ENCODE assay signal across 9 cellular contexts in genomic region chr22:29524440-29525191, GRCh38. TPM values are rescaled to one million over a fixed set of nuclear protein-coding genes. Genes with fewer than 3 reads are reported as not detected.
DNase-seq lines count a peak whose midpoint lies in the region; ATAC-seq and TF ChIP-seq lines count a peak whose summit lies in the region.
"Had no signal": no experiment of that assay in that cellular context is flagged by ENCODE, and none has a peak within 500 bp of the region (broad histone marks: within the 10 kb centered on the region; RNA-seq: fewer than 3 reads in every experiment).

No MANE protein-coding gene starts in this region.

- peak; percentile 53 for TF ChIP-seq CTCF in GM06990 (IDR thresholded peaks at IDR 0.05; ENCODE audit: insufficient read depth, low read length, poor library complexity, severe bottlenecking)

- peaks cover 38% of the 10 kb centered on the region for H3K36me3 ChIP-seq in GM06990 (ENCODE audit: control insufficient read depth, insufficient read depth, low read length)

- DNase-seq in A172 (ENCODE audit: low spot score) (peak; percentile 9), GM06990 (ENCODE audit: extremely low read depth, insufficient read length) (no peak), RPMI7951 (ENCODE audit: low read depth) (peak; percentile 21), cerebellum (ENCODE audit: low spot score) (peak; percentile 45), myocyte (ENCODE audit: low read depth) (peak; percentile 23), H4 (ENCODE audit: low spot score) (no peak), SW 1271 (lab: John Stamatoyannopoulos, UW) (no peak)

- H3K4me3 ChIP-seq in GM06990 (replicated peaks; ENCODE audit: low read depth, low read length), result no peak overlapping the region
- H3K4me3 ChIP-seq: HAP-1 had no signal

- no peak for ATAC-seq in HG02759 (IDR thresholded peaks at IDR 0.05; ENCODE audit: unreplicated experiment)

- H3K27me3 ChIP-seq in GM06990 (replicated peaks; ENCODE audit: control insufficient read depth, insufficient read depth, low read length), result no peaks in the 10 kb centered on the region

RNA-seq across cellular contexts. Expression of gene THOC5, which starts 28.9 kb away (rescaled TPM):
- 42.8 and 45.6 TPM in 2 replicates for total RNA-seq in A172 (2014; rRNA removed; shearing (Covaris generic))
- total RNA-seq in RPMI7951 (2014; rRNA removed; shearing (Covaris generic)), result 45.1 and 52.0 TPM in 2 replicates
- 36.9 TPM for total RNA-seq in cerebellum
- total RNA-seq in myocyte, result 28.7 and 34.9 TPM in 2 replicates
- polyA plus RNA-seq in myocyte (2012), result 39.3 TPM
- total RNA-seq in H4 (2014; rRNA removed; shearing (Covaris generic)), result 30.2 and 39.8 TPM in 2 replicates

RNA-seq across cellular contexts. Expression of gene NEFH, which starts 44.6 kb away (rescaled TPM):
- not detected in 2 replicates for total RNA-seq in A172 (2014; rRNA removed; shearing (Covaris generic))
- under 0.01 and 0.20 TPM in 2 replicates for total RNA-seq in RPMI7951 (2014; rRNA removed; shearing (Covaris generic))
- total RNA-seq in cerebellum (0.73 TPM), myocyte (1.8 and 2.0 TPM in 2 replicates)
- polyA plus RNA-seq in myocyte (2012), result 4.2 TPM
- not detected in 2 replicates for total RNA-seq in H4 (2014; rRNA removed; shearing (Covaris generic))

RNA-seq across cellular contexts. Expression of gene NIPSNAP1, which starts 56.3 kb away (rescaled TPM):
- total RNA-seq in A172 (2014; rRNA removed; shearing (Covaris generic)), result 88.8 and 95.7 TPM in 2 replicates
- 50.8 and 52.9 TPM in 2 replicates for total RNA-seq in RPMI7951 (2014; rRNA removed; shearing (Covaris generic))
- total RNA-seq in cerebellum (59.4 TPM), myocyte (15.2 and 22.4 TPM in 2 replicates)
- 38.4 TPM for polyA plus RNA-seq in myocyte (2012)
- 58.8 and 72.4 TPM in 2 replicates for total RNA-seq in H4 (2014; rRNA removed; shearing (Covaris generic))

Comparison
In these comparisons a context has a peak if more than half of its experiments do, and no peak if none do; other contexts are left out.
1. DNase-seq: peak in A172 (single experiment), RPMI7951 (single experiment), cerebellum (single experiment) and myocyte (single experiment); none in GM06990 (single experiment), H4 (single experiment) and SW 1271 (0 of 2).